8 cellular contexts compared by ENCODE assay signal in the genomic region with DNA sequence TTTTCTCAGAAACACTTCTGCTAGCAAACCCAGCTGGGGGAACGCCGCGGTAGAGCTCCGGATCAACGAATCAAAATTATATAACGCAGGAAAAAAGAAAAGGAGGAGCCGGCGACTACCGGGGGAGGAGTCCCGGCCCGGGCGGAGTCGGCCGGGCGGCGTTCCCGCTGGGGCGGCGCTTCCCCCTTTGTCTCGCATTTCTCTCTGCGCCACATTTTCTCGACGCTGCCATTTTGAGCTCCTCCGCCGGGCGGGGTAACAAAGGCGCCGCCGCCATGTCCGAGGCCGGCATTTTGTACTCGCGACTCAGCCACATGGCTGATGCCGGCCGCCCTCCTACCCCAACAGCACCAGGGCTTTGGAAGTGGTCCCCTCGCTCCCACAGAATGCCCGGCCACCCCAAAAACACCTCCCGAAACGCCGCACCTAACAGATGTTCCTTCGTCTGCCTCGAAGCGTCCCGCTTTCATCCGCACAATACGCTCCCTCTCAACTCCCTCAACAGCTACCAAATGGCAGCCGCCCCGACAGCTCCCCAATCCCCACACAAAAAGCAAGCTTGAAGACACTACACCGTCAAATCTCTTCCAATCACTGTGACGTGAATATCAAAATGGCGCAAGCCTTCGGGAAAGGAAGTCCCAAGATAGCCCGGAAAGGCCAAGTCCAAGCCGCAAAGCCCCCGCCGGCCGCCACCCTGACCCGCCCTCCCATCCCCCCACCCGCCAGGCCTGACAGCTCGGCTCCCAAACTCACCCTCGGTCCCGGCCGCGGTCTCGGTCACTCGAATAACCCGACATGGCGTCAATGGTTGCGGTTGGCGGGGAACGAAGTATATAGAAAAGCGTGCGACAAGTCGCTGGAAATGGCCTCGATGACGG. TPM values are rescaled to one million over a fixed set of nuclear protein-coding genes. Genes with fewer than 3 reads are reported as not detected.
DNase-seq lines count a peak whose midpoint lies in the region; ATAC-seq and TF ChIP-seq lines count a peak whose summit lies in the region.

No MANE protein-coding gene starts in this region.

- peak; percentile 93 for DNase-seq in NCI-H748 (lab: John Stamatoyannopoulos, UW; ENCODE audit: unreplicated experiment)
- DNase-seq in activated CD4-positive, alpha-beta T cell treated with anti-CD3 and anti-CD28 coated beads, Interleukin-2, amount 50 U/mL, for 4 hours, result peak; percentile 80 to 82
- peak; percentile 89 for DNase-seq in dermis blood vessel endothelial cell
- peak; percentile 73 for DNase-seq in stimulated activated CD4-positive, alpha-beta T cell treated with anti-CD3 and anti-CD28 coated beads, Interleukin-2, amount 100 ng/mL, for 4 hours (ENCODE audit: low read depth)

- peak overlapping the region; percentile 64 to 99 (median 99) for H3K4me3 ChIP-seq in liver (ENCODE audit: low read depth in 1 of 3, low read length in 3 of 3)

- no peaks in the 10 kb centered on the region for H3K9me3 ChIP-seq in ES-I3 (ENCODE audit: control insufficient read depth, insufficient read depth, low read length)
- H3K9me3 ChIP-seq in liver (ENCODE audit: control insufficient read depth in 4 of 4, low read length in 3 of 4), result no peaks in the 10 kb centered on the region

- peak overlapping the region; percentile 99 for H3K9ac ChIP-seq in ES-I3 (ENCODE audit: low read depth, low read length)
- peak overlapping the region; percentile 99 for H3K9ac ChIP-seq in liver (ENCODE audit: low read depth in 1 of 2, low read length in 2 of 2)

- H3K36me3 ChIP-seq in ES-I3 (ENCODE audit: insufficient read depth, low read length) (peaks cover 53% of the 10 kb centered on the region), liver (ENCODE audit: control insufficient read depth in 4 of 4, insufficient read depth in 3 of 4, low read depth in 1 of 4, low read length in 3 of 4) (peaks cover 4 to 53% (median 39%) of the 10 kb centered on the region in 4 donors)

- under 1% methylated on average over 76 of the region's 76 CpGs for WGBS in liver

- H3K27me3 ChIP-seq in liver (ENCODE audit: control insufficient read depth in 4 of 4, insufficient read depth in 4 of 4, low read length in 3 of 4), result no peaks in the 10 kb centered on the region

- peak overlapping the region; percentile 98 to 100 for H3K27ac ChIP-seq in liver (ENCODE audit: low read depth in 1 of 2, low read length in 2 of 2)

- ATAC-seq in HG03196 (IDR thresholded peaks at IDR 0.05; ENCODE audit: unreplicated experiment) (peak; percentile 22), GM19324 (IDR thresholded peaks at IDR 0.05; ENCODE audit: low FRiP score, unreplicated experiment) (no peak)

- H3K4me1 ChIP-seq in ES-I3 (ENCODE audit: insufficient read depth, low read length) (peaks cover 28% of the 10 kb centered on the region), liver (ENCODE audit: control insufficient read depth in 4 of 4, insufficient read depth in 4 of 4, low read length in 3 of 4) (peaks cover 5 to 47% (median 30%) of the 10 kb centered on the region in 4 donors)

- TF ChIP-seq CTCF in liver (IDR thresholded peaks at IDR 0.05; ENCODE audit: low read depth, low read length, missing input control), result no peak

- no peak for TF ChIP-seq RAD21 in liver (IDR thresholded peaks at IDR 0.05)

TF ChIP-seq in liver, 16 proteins besides CTCF, POLR2A, EP300 and RAD21:
- TF ChIP-seq YY1 (IDR thresholded peaks at IDR 0.05) (peak; percentile 99), GABPA (IDR thresholded peaks at IDR 0.05 in 1 of 2, conservative IDR thresholded peaks at IDR 0.05 in 1 of 2) (peak in 1 of 2 donors; percentile 61), TAF1 (conservative IDR thresholded peaks at IDR 0.05) (peak; percentile 90)
- TF ChIP-seq, protein P1, sequence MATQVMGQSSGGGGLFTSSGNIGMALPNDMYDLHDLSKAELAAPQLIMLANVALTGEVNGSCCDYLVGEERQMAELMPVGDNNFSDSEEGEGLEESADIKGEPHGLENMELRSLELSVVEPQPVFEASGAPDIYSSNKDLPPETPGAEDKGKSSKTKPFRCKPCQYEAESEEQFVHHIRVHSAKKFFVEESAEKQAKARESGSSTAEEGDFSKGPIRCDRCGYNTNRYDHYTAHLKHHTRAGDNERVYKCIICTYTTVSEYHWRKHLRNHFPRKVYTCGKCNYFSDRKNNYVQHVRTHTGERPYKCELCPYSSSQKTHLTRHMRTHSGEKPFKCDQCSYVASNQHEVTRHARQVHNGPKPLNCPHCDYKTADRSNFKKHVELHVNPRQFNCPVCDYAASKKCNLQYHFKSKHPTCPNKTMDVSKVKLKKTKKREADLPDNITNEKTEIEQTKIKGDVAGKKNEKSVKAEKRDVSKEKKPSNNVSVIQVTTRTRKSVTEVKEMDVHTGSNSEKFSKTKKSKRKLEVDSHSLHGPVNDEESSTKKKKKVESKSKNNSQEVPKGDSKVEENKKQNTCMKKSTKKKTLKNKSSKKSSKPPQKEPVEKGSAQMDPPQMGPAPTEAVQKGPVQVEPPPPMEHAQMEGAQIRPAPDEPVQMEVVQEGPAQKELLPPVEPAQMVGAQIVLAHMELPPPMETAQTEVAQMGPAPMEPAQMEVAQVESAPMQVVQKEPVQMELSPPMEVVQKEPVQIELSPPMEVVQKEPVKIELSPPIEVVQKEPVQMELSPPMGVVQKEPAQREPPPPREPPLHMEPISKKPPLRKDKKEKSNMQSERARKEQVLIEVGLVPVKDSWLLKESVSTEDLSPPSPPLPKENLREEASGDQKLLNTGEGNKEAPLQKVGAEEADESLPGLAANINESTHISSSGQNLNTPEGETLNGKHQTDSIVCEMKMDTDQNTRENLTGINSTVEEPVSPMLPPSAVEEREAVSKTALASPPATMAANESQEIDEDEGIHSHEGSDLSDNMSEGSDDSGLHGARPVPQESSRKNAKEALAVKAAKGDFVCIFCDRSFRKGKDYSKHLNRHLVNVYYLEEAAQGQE (IDR thresholded peaks at IDR 0.05), result peak; percentile 87
- TF ChIP-seq, protein P2, sequence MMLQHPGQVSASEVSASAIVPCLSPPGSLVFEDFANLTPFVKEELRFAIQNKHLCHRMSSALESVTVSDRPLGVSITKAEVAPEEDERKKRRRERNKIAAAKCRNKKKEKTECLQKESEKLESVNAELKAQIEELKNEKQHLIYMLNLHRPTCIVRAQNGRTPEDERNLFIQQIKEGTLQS (IDR thresholded peaks at IDR 0.05), result no peak

RNA-seq across cellular contexts. Expression of a gene that starts 0.5 kb away (rescaled TPM):
- total RNA-seq in dermis blood vessel endothelial cell (520 and 574 TPM in 2 replicates), liver (100 to 1,000 TPM; 165 to 357 TPM)
- 100 to 1,000 TPM; 249 to 329 TPM for polyA plus RNA-seq in liver

RNA-seq across cellular contexts. Expression of a gene that starts 1.2 kb away (rescaled TPM):
- total RNA-seq in dermis blood vessel endothelial cell, result 16.1 and 23.1 TPM in 2 replicates
- 10 to 100 TPM; 13.9 to 23.3 TPM for total RNA-seq in liver
- 1 to 10 TPM; 5.3 to 8.1 TPM for polyA plus RNA-seq in liver

RNA-seq across cellular contexts. Expression of a gene that starts 8.7 kb away (rescaled TPM):
- 5.9 and 8.7 TPM in 2 replicates for total RNA-seq in dermis blood vessel endothelial cell
- total RNA-seq in liver, result 1 to 10 TPM; 8.0 TPM
- polyA plus RNA-seq in liver, result 1 to 10 TPM; 3.0 to 5.1 TPM

RNA-seq across cellular contexts. Expression of a gene that starts 56.6 kb away (rescaled TPM):
- total RNA-seq in dermis blood vessel endothelial cell (2.7 and 3.2 TPM in 2 replicates), liver (1 to 10 TPM; 2.5 to 3.8 TPM)
- 1 to 10 TPM; 1.2 to 1.4 TPM for polyA plus RNA-seq in liver
